15 cellular contexts compared by ENCODE assay signal in genomic region chr5:115577741-115578140, GRCh38.
"Had no signal": no experiment of that assay in that cellular context is flagged by ENCODE, and none has a peak within 500 bp of the region (broad histone marks: within the 10 kb centered on the region; RNA-seq: fewer than 3 reads in every experiment).

No MANE protein-coding gene starts in this region.

- H3K4me1 Mint-ChIP-seq: activated naive CD4-positive, alpha-beta T cell treated with anti-CD3 and anti-CD28 coated beads, Interleukin-2, amount 10 ng/mL, durations not matched to agents 7 days and 5 days; nephron progenitor cell had no signal

- ATAC-seq: activated CD8-positive, alpha-beta T cell treated with anti-CD3 and anti-CD28 coated beads for 36 hours; heart left ventricle; sciatic nerve had no signal

- H3K27me3 Mint-ChIP-seq: activated CD8-positive, alpha-beta T cell treated with anti-CD3 and anti-CD28 coated beads for 36 hours had no signal

- H3K27ac Mint-ChIP-seq: activated CD8-positive, alpha-beta T cell treated with anti-CD3 and anti-CD28 coated beads for 36 hours; activated naive CD4-positive, alpha-beta T cell treated with anti-CD3 and anti-CD28 coated beads, Interleukin-2, amount 10 ng/mL, durations not matched to agents 7 days and 5 days; nephron progenitor cell had no signal

- H3K36me3 Mint-ChIP-seq: activated naive CD4-positive, alpha-beta T cell treated with anti-CD3 and anti-CD28 coated beads, Interleukin-2, amount 10 ng/mL, durations not matched to agents 7 days and 5 days had no signal

- DNase-seq: activated CD8-positive, alpha-beta T cell treated with anti-CD3 and anti-CD28 coated beads for 36 hours; activated naive CD4-positive, alpha-beta T cell treated with anti-CD3 and anti-CD28 coated beads, Interleukin-2, amount 10 ng/mL, durations not matched to agents 7 days and 5 days; caudate nucleus; colonic mucosa; effector CD4-positive, alpha-beta T cell; foreskin melanocyte; heart left ventricle; mesenchymal stem cell; nephron progenitor cell; spleen; stimulated activated CD4-positive, alpha-beta T cell treated with anti-CD3 and anti-CD28 coated beads, Interleukin-1b, Interleukin-23, amount 100 ng/mL, for 48 hours; T-helper 9 cell; testis had no signal

- H3K4me3 Mint-ChIP-seq: activated CD8-positive, alpha-beta T cell treated with anti-CD3 and anti-CD28 coated beads for 36 hours; activated naive CD4-positive, alpha-beta T cell treated with anti-CD3 and anti-CD28 coated beads, Interleukin-2, amount 10 ng/mL, durations not matched to agents 7 days and 5 days; nephron progenitor cell; stimulated activated naive CD8-positive, alpha-beta T cell treated with anti-CD3 and anti-CD28 coated beads, Interleukin-15, Interleukin-2, amounts not matched to agents 100 ng/mL and 50 ng/mL, for 24 hours had no signal

- H3K9me3 Mint-ChIP-seq: activated CD8-positive, alpha-beta T cell treated with anti-CD3 and anti-CD28 coated beads for 36 hours; activated naive CD4-positive, alpha-beta T cell treated with anti-CD3 and anti-CD28 coated beads, Interleukin-2, amount 10 ng/mL, durations not matched to agents 7 days and 5 days; stimulated activated naive CD8-positive, alpha-beta T cell treated with anti-CD3 and anti-CD28 coated beads, Interleukin-15, Interleukin-2, amounts not matched to agents 100 ng/mL and 50 ng/mL, for 24 hours had no signal
